ENCODE assay signal across 16 cellular contexts in genomic region chr11:9030601-9031000, GRCh38.
"Had no signal": no experiment of that assay in that cellular context is flagged by ENCODE, and none has a peak within 500 bp of the region (broad histone marks: within the 10 kb centered on the region; RNA-seq: fewer than 3 reads in every experiment).

No MANE protein-coding gene starts in this region.

- H3K4me1 ChIP-seq: psoas muscle, right lobe of liver had no signal

- H3K4me3 ChIP-seq: dorsolateral prefrontal cortex, esophagus muscularis mucosa, psoas muscle, right lobe of liver, tibial nerve had no signal

- H3K4me3 Mint-ChIP-seq: activated naive CD8-positive, alpha-beta T cell; brain; nephron; stimulated activated memory B cell treated with anti-CD40 and anti-IgM and Interleukin-4, amounts not matched to agents 10 μg/mL and 1 μg/mL and 100 μg/mL, for 72 hours; T-helper 1 cell treated with Interleukin-12 subunit alpha and Interleukin-12 subunit beta and Interleukin-4 antibody, amounts not matched to agents 30 μg/mL and 1 μg/mL, for 36 hours had no signal

- ATAC-seq: left lobe of liver; psoas muscle; right lobe of liver; stimulated activated memory B cell treated with anti-CD40 and anti-IgM and Interleukin-4, amounts not matched to agents 10 μg/mL and 1 μg/mL and 100 μg/mL, for 72 hours had no signal

- H3K9me3 ChIP-seq: esophagus muscularis mucosa, psoas muscle, right lobe of liver, tibial nerve had no signal

- H3K27ac Mint-ChIP-seq: activated naive CD8-positive, alpha-beta T cell; nephron; stimulated activated memory B cell treated with anti-CD40 and anti-IgM and Interleukin-4, amounts not matched to agents 10 μg/mL and 1 μg/mL and 100 μg/mL, for 72 hours; T-helper 1 cell treated with Interleukin-12 subunit alpha and Interleukin-12 subunit beta and Interleukin-4 antibody, amounts not matched to agents 30 μg/mL and 1 μg/mL, for 36 hours had no signal

- H3K36me3 Mint-ChIP-seq: activated naive CD8-positive, alpha-beta T cell; brain; stimulated activated memory B cell treated with anti-CD40 and anti-IgM and Interleukin-4, amounts not matched to agents 10 μg/mL and 1 μg/mL and 100 μg/mL, for 72 hours had no signal

- H3K4me1 Mint-ChIP-seq: stimulated activated memory B cell treated with anti-CD40 and anti-IgM and Interleukin-4, amounts not matched to agents 10 μg/mL and 1 μg/mL and 100 μg/mL, for 72 hours had no signal

- H3K27me3 ChIP-seq: dorsolateral prefrontal cortex, esophagus muscularis mucosa, right lobe of liver, tibial nerve had no signal

- DNase-seq: activated CD4-positive, alpha-beta T cell treated with anti-CD3 and anti-CD28 coated beads, Interleukin-2, amount 50 U/mL, for 1 hour; activated effector memory CD4-positive, alpha-beta T cell treated with anti-CD3 and anti-CD28 coated beads, Interleukin-2, amount 50 U/mL, for 16 hours; activated T-cell treated with anti-CD3 and anti-CD28 coated beads, Interleukin-2, amount 50 U/mL, for 1 hour; amygdala; dorsolateral prefrontal cortex; psoas muscle; stimulated activated CD4-positive, alpha-beta T cell treated with anti-CD3 and anti-CD28 coated beads, Interleukin-1b, Interleukin-23, amount 100 ng/mL, for 48 hours had no signal

- H3K27ac ChIP-seq: dorsolateral prefrontal cortex, esophagus muscularis mucosa, psoas muscle, right lobe of liver, tibial nerve had no signal

- H3K36me3 ChIP-seq: esophagus muscularis mucosa, right lobe of liver, tibial nerve had no signal
